In genomic region chr3:23055733-23056376, GRCh38 we compare ENCODE assay signal across 11 cellular contexts.
DNase-seq lines count a peak whose midpoint lies in the region; ATAC-seq, FAIRE-seq and TF ChIP-seq lines count a peak whose summit lies in the region.
"Had no signal": no experiment of that assay in that cellular context is flagged by ENCODE, and none has a peak within 500 bp of the region (broad histone marks: within the 10 kb centered on the region; RNA-seq: fewer than 3 reads in every experiment).

No MANE protein-coding gene starts in this region.

- no peaks in the 10 kb centered on the region for H4K20me1 ChIP-seq in keratinocyte (ENCODE audit: control insufficient read depth, extremely low read depth, insufficient read depth, low read length)

- H3K4me3 ChIP-seq in keratinocyte (ENCODE audit: control insufficient read depth in 2 of 3, extremely low read depth in 1 of 3, insufficient read depth in 2 of 3, low read depth in 1 of 3, low read length in 3 of 3) (no peak overlapping the region), tibial nerve (no peak overlapping the region), right atrium auricular region (no peak overlapping the region)
- H3K4me3 ChIP-seq: SK-N-MC had no signal

- intact Hi-C loops in left ventricle myocardium superior (cut with micrococcal nuclease) = no loop called here

- dilution Hi-C loops in keratinocyte (cut with MboI; ENCODE audit: extremely low pct_ligation_motif_present, low sequenced_read_pairs) = no loop called here

- H3K36me3 ChIP-seq in keratinocyte (ENCODE audit: control insufficient read depth in 2 of 2, extremely low read depth in 1 of 2, insufficient read depth in 2 of 2, low read length in 2 of 2) (no peaks in the 10 kb centered on the region), tibial nerve (no peaks in the 10 kb centered on the region), right atrium auricular region (no peaks in the 10 kb centered on the region)

- H3K4me1 ChIP-seq in keratinocyte (ENCODE audit: control insufficient read depth, extremely low read depth, insufficient read depth, low read length) (peaks cover 11% of the 10 kb centered on the region), tibial nerve (no peaks in the 10 kb centered on the region), right atrium auricular region (no peaks in the 10 kb centered on the region)

- no peak overlapping the region for H3K9ac ChIP-seq in keratinocyte (ENCODE audit: control insufficient read depth, extremely low read depth, insufficient read depth, low read length)

- ATAC-seq in GM21786 (IDR thresholded peaks at IDR 0.05; ENCODE audit: unreplicated experiment) (peak; percentile 75), GM19455 (IDR thresholded peaks at IDR 0.05; ENCODE audit: unreplicated experiment) (no peak), left ventricle myocardium superior (no peak)
- ATAC-seq: HCT116 had no signal

- no peaks in the 10 kb centered on the region for H3K9me1 ChIP-seq in keratinocyte (ENCODE audit: control insufficient read depth, extremely low read depth, insufficient read depth, low read length)

- DNase-seq in GM18507 (ENCODE audit: extremely low spot score, insufficient read length, low read depth) = no peak
- DNase-seq in M059J (ENCODE audit: low read depth) = peak; percentile 68
- peak; percentile 54 for DNase-seq in keratinocyte (ENCODE audit: low read depth, low spot score)
- DNase-seq in tibial nerve (ENCODE audit: low spot score in 2 of 2) = no peak
- no peak for DNase-seq in right atrium auricular region (ENCODE audit: low spot score)
- no peak for DNase-seq in left ventricle myocardium superior
- DNase-seq: endodermal cell had no signal

- TF ChIP-seq CTCF in keratinocyte (optimal IDR thresholded peaks at IDR 0.05 in 1 of 3, IDR thresholded peaks at IDR 0.05 in 1 of 3, conservative IDR thresholded peaks at IDR 0.05 in 1 of 3; ENCODE audit: extremely low read depth in 1 of 3, insufficient read depth in 2 of 3, low read length in 3 of 3) = no peak
- TF ChIP-seq CTCF in tibial nerve (IDR thresholded peaks at IDR 0.05) = no peak
- TF ChIP-seq CTCF in right atrium auricular region (IDR thresholded peaks at IDR 0.05) = no peak

- H3K79me2 ChIP-seq in keratinocyte (ENCODE audit: control insufficient read depth, insufficient read depth, low read length) = no peaks in the 10 kb centered on the region

- H3K4me2 ChIP-seq in keratinocyte (ENCODE audit: control insufficient read depth, extremely low read depth, insufficient read depth, low read depth, low read length) = peak overlapping the region; percentile 46

- H3K27ac ChIP-seq in keratinocyte (ENCODE audit: control insufficient read depth, insufficient read depth, low read length) (no peak overlapping the region), tibial nerve (peak overlapping the region in 2 of 4 donors; percentile 4 to 55), right atrium auricular region (no peak overlapping the region)
- H3K27ac ChIP-seq: SK-N-MC had no signal

- no peak for TF ChIP-seq EP300 in tibial nerve (IDR thresholded peaks at IDR 0.05)

- FAIRE-seq in GM18507 (lab: Jason Lieb, UNC) = peak; percentile 70
- peak; percentile 57 for FAIRE-seq in keratinocyte (lab: Jason Lieb, UNC)

- 65 to 71% methylated on average over 2 of the region's 2 CpGs for WGBS in tibial nerve, 2 donors

- TF ChIP-seq POLR2A in tibial nerve (IDR thresholded peaks at IDR 0.05) = no peak

- H3K9me3 ChIP-seq in keratinocyte (ENCODE audit: control insufficient read depth, low read depth, low read length) (no peaks in the 10 kb centered on the region), tibial nerve (peaks cover 0 to 14% (median 2%) of the 10 kb centered on the region in 4 donors), right atrium auricular region (no peaks in the 10 kb centered on the region)

- H3K27me3 ChIP-seq in keratinocyte (ENCODE audit: control insufficient read depth, extremely low read depth, insufficient read depth, low read length) (no peaks in the 10 kb centered on the region), tibial nerve (no peaks in the 10 kb centered on the region), right atrium auricular region (no peaks in the 10 kb centered on the region)

- H2AFZ ChIP-seq in keratinocyte (ENCODE audit: control insufficient read depth, low read length) = no peak overlapping the region

Comparison
In these comparisons a context has a peak if more than half of its experiments do, and no peak if none do; other contexts are left out.
1. DNase-seq: peak in M059J (single experiment) and keratinocyte (single experiment); none in GM18507 (single experiment), tibial nerve (0 of 2), right atrium auricular region (single experiment) and left ventricle myocardium superior (single experiment).